Comparison of ENCODE assay signal across 1 cellular context in the genomic region with DNA sequence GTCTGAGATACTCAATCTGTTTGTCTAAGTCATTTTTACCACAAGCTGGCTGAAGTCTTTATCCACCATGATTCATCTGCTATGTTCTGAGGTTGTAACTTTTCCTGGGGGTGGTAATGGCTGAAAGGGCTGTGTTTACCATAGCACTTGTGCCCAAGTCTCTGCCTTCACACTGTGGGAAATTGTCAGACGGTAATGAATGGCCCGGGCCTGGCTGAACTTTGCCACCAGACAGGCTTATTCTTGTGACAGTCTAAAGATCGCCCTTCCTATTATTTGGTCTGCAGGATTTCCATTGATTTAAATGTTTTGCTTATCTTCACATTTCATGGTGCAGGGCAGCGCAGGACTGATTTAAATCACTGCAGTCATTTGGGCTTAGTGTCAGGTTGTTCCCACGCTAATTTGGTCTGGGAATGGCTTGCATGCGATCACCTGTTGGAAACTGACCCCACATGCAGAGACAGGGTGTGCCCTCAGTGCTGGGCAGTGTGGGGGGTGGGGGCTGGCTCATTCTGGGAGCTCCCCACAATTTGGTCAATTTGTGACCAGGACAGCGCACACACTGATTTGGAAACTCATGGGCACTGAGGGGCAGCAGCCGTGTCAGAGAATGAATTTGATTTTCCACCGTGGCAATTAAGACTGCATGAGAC.
TF ChIP-seq lines count a peak whose summit lies in the region.

No MANE protein-coding gene starts in this region.

TF ChIP-seq in HepG2, 621 proteins besides CTCF, POLR2A, EP300 and RAD21 (continued from another document and continues in another):
- TF ChIP-seq, protein P1, sequence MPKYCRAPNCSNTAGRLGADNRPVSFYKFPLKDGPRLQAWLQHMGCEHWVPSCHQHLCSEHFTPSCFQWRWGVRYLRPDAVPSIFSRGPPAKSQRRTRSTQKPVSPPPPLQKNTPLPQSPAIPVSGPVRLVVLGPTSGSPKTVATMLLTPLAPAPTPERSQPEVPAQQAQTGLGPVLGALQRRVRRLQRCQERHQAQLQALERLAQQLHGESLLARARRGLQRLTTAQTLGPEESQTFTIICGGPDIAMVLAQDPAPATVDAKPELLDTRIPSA (CRISPR knock-in tag; IDR thresholded peaks at IDR 0.05; ENCODE audit: borderline replicate concordance), result no peak
- TF ChIP-seq, protein P2, sequence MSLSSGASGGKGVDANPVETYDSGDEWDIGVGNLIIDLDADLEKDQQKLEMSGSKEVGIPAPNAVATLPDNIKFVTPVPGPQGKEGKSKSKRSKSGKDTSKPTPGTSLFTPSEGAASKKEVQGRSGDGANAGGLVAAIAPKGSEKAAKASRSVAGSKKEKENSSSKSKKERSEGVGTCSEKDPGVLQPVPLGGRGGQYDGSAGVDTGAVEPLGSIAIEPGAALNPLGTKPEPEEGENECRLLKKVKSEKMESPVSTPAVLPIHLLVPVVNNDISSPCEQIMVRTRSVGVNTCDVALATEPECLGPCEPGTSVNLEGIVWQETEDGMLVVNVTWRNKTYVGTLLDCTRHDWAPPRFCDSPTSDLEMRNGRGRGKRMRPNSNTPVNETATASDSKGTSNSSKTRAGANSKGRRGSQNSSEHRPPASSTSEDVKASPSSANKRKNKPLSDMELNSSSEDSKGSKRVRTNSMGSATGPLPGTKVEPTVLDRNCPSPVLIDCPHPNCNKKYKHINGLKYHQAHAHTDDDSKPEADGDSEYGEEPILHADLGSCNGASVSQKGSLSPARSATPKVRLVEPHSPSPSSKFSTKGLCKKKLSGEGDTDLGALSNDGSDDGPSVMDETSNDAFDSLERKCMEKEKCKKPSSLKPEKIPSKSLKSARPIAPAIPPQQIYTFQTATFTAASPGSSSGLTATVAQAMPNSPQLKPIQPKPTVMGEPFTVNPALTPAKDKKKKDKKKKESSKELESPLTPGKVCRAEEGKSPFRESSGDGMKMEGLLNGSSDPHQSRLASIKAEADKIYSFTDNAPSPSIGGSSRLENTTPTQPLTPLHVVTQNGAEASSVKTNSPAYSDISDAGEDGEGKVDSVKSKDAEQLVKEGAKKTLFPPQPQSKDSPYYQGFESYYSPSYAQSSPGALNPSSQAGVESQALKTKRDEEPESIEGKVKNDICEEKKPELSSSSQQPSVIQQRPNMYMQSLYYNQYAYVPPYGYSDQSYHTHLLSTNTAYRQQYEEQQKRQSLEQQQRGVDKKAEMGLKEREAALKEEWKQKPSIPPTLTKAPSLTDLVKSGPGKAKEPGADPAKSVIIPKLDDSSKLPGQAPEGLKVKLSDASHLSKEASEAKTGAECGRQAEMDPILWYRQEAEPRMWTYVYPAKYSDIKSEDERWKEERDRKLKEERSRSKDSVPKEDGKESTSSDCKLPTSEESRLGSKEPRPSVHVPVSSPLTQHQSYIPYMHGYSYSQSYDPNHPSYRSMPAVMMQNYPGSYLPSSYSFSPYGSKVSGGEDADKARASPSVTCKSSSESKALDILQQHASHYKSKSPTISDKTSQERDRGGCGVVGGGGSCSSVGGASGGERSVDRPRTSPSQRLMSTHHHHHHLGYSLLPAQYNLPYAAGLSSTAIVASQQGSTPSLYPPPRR (CRISPR knock-in tag; IDR thresholded peaks at IDR 0.05; ENCODE audit: borderline replicate concordance), result peak; percentile 69; the same call in 1 of the 2 replicates
- TF ChIP-seq, protein P3, sequence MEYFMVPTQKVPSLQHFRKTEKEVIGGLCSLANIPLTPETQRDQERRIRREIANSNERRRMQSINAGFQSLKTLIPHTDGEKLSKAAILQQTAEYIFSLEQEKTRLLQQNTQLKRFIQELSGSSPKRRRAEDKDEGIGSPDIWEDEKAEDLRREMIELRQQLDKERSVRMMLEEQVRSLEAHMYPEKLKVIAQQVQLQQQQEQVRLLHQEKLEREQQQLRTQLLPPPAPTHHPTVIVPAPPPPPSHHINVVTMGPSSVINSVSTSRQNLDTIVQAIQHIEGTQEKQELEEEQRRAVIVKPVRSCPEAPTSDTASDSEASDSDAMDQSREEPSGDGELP (IDR thresholded peaks at IDR 0.05; ENCODE audit: borderline replicate concordance, low read depth), result no peak
- TF ChIP-seq JUNB (CRISPR knock-in tag; IDR thresholded peaks at IDR 0.05; ENCODE audit: borderline replicate concordance), result no peak
- TF ChIP-seq MAF1 (CRISPR knock-in tag; IDR thresholded peaks at IDR 0.05; ENCODE audit: borderline replicate concordance), result no peak
- no peak for TF ChIP-seq WIZ (CRISPR knock-in tag; IDR thresholded peaks at IDR 0.05)
- peak; percentile 43; the same call in 1 of the 2 replicates for TF ChIP-seq NR2F6 (IDR thresholded peaks at IDR 0.05)
- no peak for TF ChIP-seq NR2F6 (CRISPR knock-in tag; IDR thresholded peaks at IDR 0.05)
- TF ChIP-seq CEBPG (CRISPR knock-in tag; IDR thresholded peaks at IDR 0.05), result peak; percentile 10; the same call in 1 of the 2 replicates
- 0 out of 2 replicates have a peak, but pooled peaks have one; percentile 14 for TF ChIP-seq ZNF292 (CRISPR knock-in tag; IDR thresholded peaks at IDR 0.05; ENCODE audit: borderline replicate concordance, low read depth)
- TF ChIP-seq, protein P4, sequence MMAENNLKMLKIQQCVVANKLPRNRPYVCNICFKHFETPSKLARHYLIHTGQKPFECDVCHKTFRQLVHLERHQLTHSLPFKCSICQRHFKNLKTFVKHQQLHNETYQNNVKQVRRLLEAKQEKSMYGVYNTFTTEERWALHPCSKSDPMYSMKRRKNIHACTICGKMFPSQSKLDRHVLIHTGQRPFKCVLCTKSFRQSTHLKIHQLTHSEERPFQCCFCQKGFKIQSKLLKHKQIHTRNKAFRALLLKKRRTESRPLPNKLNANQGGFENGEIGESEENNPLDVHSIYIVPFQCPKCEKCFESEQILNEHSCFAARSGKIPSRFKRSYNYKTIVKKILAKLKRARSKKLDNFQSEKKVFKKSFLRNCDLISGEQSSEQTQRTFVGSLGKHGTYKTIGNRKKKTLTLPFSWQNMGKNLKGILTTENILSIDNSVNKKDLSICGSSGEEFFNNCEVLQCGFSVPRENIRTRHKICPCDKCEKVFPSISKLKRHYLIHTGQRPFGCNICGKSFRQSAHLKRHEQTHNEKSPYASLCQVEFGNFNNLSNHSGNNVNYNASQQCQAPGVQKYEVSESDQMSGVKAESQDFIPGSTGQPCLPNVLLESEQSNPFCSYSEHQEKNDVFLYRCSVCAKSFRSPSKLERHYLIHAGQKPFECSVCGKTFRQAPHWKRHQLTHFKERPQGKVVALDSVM (CRISPR knock-in tag; IDR thresholded peaks at IDR 0.05), result no peak
- TF ChIP-seq ZNF564 (CRISPR knock-in tag; IDR thresholded peaks at IDR 0.05), result 0 out of 2 replicates have a peak, but pooled peaks have one; percentile 45
- TF ChIP-seq, protein P5, sequence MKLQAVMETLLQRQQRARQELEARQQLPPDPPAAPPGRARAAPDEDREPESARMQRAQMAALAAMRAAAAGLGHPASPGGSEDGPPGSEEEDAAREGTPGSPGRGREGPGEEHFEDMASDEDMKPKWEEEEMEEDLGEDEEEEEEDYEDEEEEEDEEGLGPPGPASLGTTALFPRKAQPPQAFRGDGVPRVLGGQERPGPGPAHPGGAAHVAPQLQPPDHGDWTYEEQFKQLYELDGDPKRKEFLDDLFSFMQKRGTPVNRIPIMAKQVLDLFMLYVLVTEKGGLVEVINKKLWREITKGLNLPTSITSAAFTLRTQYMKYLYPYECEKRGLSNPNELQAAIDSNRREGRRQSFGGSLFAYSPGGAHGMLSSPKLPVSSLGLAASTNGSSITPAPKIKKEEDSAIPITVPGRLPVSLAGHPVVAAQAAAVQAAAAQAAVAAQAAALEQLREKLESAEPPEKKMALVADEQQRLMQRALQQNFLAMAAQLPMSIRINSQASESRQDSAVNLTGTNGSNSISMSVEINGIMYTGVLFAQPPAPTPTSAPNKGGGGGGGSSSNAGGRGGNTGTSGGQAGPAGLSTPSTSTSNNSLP (IDR thresholded peaks at IDR 0.05; ENCODE audit: low read depth, low read length), result 0 out of 2 replicates have a peak, but pooled peaks have one; percentile 43
- no peak for TF ChIP-seq GZF1 (CRISPR knock-in tag; IDR thresholded peaks at IDR 0.05)
- no peak for TF ChIP-seq PHF20 (CRISPR knock-in tag; IDR thresholded peaks at IDR 0.05)
- TF ChIP-seq, protein P6, sequence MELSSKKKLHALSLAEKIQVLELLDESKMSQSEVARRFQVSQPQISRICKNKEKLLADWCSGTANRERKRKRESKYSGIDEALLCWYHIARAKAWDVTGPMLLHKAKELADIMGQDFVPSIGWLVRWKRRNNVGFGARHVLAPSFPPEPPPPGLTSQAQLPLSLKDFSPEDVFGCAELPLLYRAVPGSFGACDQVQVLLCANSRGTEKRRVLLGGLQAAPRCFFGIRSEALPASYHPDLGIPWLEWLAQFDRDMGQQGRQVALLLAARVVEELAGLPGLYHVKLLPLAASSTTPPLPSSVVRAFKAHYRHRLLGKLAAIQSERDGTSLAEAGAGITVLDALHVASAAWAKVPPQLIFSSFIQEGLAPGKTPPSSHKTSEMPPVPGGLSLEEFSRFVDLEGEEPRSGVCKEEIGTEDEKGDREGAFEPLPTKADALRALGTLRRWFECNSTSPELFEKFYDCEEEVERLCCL (CRISPR knock-in tag; IDR thresholded peaks at IDR 0.05; ENCODE audit: borderline replicate concordance), result no peak
- TF ChIP-seq KAT7 (CRISPR knock-in tag; IDR thresholded peaks at IDR 0.05; ENCODE audit: borderline replicate concordance), result no peak
- peak; percentile 39; the same call in 1 of the 2 replicates for TF ChIP-seq TBX3 (IDR thresholded peaks at IDR 0.05; ENCODE audit: borderline replicate concordance)
- no peak for TF ChIP-seq TEAD2 (CRISPR knock-in tag; IDR thresholded peaks at IDR 0.05)
- TF ChIP-seq KLF11 (CRISPR knock-in tag; IDR thresholded peaks at IDR 0.05), result no peak
- no peak for TF ChIP-seq ZNF792 (CRISPR knock-in tag; IDR thresholded peaks at IDR 0.05)
- TF ChIP-seq HNF4A (CRISPR knock-in tag; IDR thresholded peaks at IDR 0.05), result peak; percentile 84
- peak; percentile 49; the same call in 1 of the 2 replicates for TF ChIP-seq HDAC2 (CRISPR knock-in tag; IDR thresholded peaks at IDR 0.05)
- TF ChIP-seq ZNF749 (CRISPR knock-in tag; IDR thresholded peaks at IDR 0.05; ENCODE audit: borderline replicate concordance), result no peak
- no peak for TF ChIP-seq RBM22 (optimal IDR thresholded peaks at IDR 0.05; ENCODE audit: low read length)
- no peak for TF ChIP-seq SSRP1 (CRISPR knock-in tag; IDR thresholded peaks at IDR 0.05)
- TF ChIP-seq PHB2 (IDR thresholded peaks at IDR 0.05; ENCODE audit: partially characterized antibody), result no peak
- TF ChIP-seq RBM39 (IDR thresholded peaks at IDR 0.05; ENCODE audit: low read depth, low read length, poor library complexity, severe bottlenecking), result no peak
- TF ChIP-seq ZNF331 (CRISPR knock-in tag; IDR thresholded peaks at IDR 0.05), result peak; percentile 43; the same call in 1 of the 2 replicates
- TF ChIP-seq NFIB (CRISPR knock-in tag; IDR thresholded peaks at IDR 0.05; ENCODE audit: borderline replicate concordance), result no peak
- TF ChIP-seq GATA4 (IDR thresholded peaks at IDR 0.05; ENCODE audit: borderline replicate concordance, low read depth), result 0 out of 2 replicates have a peak, but pooled peaks have one; percentile 27
- TF ChIP-seq, protein P7, sequence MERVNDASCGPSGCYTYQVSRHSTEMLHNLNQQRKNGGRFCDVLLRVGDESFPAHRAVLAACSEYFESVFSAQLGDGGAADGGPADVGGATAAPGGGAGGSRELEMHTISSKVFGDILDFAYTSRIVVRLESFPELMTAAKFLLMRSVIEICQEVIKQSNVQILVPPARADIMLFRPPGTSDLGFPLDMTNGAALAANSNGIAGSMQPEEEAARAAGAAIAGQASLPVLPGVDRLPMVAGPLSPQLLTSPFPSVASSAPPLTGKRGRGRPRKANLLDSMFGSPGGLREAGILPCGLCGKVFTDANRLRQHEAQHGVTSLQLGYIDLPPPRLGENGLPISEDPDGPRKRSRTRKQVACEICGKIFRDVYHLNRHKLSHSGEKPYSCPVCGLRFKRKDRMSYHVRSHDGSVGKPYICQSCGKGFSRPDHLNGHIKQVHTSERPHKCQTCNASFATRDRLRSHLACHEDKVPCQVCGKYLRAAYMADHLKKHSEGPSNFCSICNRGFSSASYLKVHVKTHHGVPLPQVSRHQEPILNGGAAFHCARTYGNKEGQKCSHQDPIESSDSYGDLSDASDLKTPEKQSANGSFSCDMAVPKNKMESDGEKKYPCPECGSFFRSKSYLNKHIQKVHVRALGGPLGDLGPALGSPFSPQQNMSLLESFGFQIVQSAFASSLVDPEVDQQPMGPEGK (CRISPR knock-in tag; IDR thresholded peaks at IDR 0.05), result no peak
- peak; percentile 36; the same call in 2 of the 3 replicates for TF ChIP-seq MXI1 (IDR thresholded peaks at IDR 0.05; ENCODE audit: borderline replicate concordance, low read depth, low read length)
- TF ChIP-seq, protein P8, sequence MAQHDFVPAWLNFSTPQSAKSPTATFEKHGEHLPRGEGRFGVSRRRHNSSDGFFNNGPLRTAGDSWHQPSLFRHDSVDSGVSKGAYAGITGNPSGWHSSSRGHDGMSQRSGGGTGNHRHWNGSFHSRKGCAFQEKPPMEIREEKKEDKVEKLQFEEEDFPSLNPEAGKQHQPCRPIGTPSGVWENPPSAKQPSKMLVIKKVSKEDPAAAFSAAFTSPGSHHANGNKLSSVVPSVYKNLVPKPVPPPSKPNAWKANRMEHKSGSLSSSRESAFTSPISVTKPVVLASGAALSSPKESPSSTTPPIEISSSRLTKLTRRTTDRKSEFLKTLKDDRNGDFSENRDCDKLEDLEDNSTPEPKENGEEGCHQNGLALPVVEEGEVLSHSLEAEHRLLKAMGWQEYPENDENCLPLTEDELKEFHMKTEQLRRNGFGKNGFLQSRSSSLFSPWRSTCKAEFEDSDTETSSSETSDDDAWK (CRISPR knock-in tag; IDR thresholded peaks at IDR 0.05), result no peak
